Comparison of ENCODE assay signal across 10 cellular contexts in the genomic region with DNA sequence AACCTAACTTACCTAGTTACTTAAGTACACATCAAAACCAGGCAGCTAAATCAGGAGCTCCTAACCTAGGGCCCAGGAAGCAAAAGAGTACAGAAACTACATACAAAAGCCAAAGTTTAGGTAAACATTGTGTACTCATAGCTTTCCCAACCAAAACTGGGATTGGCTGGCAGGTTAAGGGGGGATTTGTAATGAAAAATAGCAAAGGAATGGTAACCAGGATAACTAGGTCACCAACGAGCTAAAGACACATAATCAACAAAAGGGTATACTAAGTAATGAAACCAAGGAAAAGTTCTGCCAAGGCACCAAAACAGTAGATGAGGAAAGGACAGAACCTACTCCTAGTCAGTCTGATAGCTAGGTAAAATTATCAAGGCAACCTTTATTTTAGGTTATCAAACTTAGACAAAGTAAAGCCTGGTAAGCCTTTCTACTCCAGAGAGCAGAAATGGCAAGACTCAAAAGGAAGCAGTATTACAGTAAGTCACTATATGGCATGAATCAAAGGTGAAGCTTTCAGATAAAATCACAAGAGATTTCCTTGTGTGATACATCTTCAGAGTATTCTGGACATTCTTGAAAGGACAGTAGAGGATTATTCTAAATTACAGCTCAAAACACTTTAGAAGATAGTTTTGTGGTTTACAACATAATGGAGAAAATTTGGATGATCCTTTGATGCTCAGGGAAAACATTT. TPM values are rescaled to one million over a fixed set of nuclear protein-coding genes. Genes with fewer than 3 reads are reported as not detected.
DNase-seq lines count a peak whose midpoint lies in the region; ATAC-seq, FAIRE-seq and TF ChIP-seq lines count a peak whose summit lies in the region.
"Had no signal": no experiment of that assay in that cellular context is flagged by ENCODE, and none has a peak within 500 bp of the region (broad histone marks: within the 10 kb centered on the region; RNA-seq: fewer than 3 reads in every experiment).

No MANE protein-coding gene starts in this region.

- no peak for TF ChIP-seq POLR2A in breast epithelium (IDR thresholded peaks at IDR 0.05)

- H3K4me1 Mint-ChIP-seq in MCF 10A (ENCODE audit: insufficient read depth, unreplicated experiment) (peaks cover 81% of the 10 kb centered on the region), astrocyte (ENCODE audit: low read depth, unreplicated experiment) (peaks cover 72% of the 10 kb centered on the region), memory B cell (peaks cover 58% of the 10 kb centered on the region), type B pancreatic cell (ENCODE audit: unreplicated experiment) (peaks cover 69% of the 10 kb centered on the region)

- DNase-seq in MCF 10A (ENCODE audit: unreplicated experiment) = no peak
- DNase-seq in breast epithelium (ENCODE audit: low spot score in 2 of 2) = no peak
- no peak for DNase-seq in astrocyte (ENCODE audit: low read depth)
- no peak for DNase-seq in memory B cell (ENCODE audit: low spot score in 2 of 2)
- DNase-seq in type B pancreatic cell (ENCODE audit: extremely low spot score, unreplicated experiment) = no peak
- DNase-seq in germinal center (ENCODE audit: low spot score) = no peak
- no peak for DNase-seq in epidermal melanocyte (ENCODE audit: insufficient read length, low spot score)
- DNase-seq in NCI-H2171 treated with DMSO at 0.1 percent for 48 hours (lab: John Stamatoyannopoulos, UW) = no peak
- DNase-seq: activated CD8-positive, alpha-beta memory T cell treated with anti-CD3 and anti-CD28 coated beads, Interleukin-2, amount 50 U/mL, for 48 hours had no signal

- TF ChIP-seq CTCF in MCF 10A (IDR thresholded peaks at IDR 0.05; ENCODE audit: unreplicated experiment) = no peak
- TF ChIP-seq CTCF in breast epithelium (IDR thresholded peaks at IDR 0.05) = no peak
- no peak for TF ChIP-seq CTCF in astrocyte (IDR thresholded peaks at IDR 0.05; ENCODE audit: insufficient read depth, low read depth, low read length)
- no peak for TF ChIP-seq CTCF in type B pancreatic cell (conservative IDR thresholded peaks at IDR 0.05)

- POLR2A ChIA-PET in MCF 10A (lab: Yijun Ruan, JAX) = interaction anchor here (0.6 to 11.9 kb wide), 11 partner anchors 8 to 856 kb away, joined by 3 to 121 read pairs (median 4); a partner anchor contains a TSS

- H2AFZ ChIP-seq in astrocyte (ENCODE audit: low read depth, low read length) = no peak overlapping the region

- H3K9me3 ChIP-seq in breast epithelium = no peaks in the 10 kb centered on the region
- no peaks in the 10 kb centered on the region for H3K9me3 ChIP-seq in astrocyte (ENCODE audit: insufficient read depth, low read depth, low read length)

- peaks cover 11% of the 10 kb centered on the region for H3K36me3 ChIP-seq in breast epithelium
- peaks cover 55% of the 10 kb centered on the region for H3K36me3 ChIP-seq in astrocyte (ENCODE audit: insufficient read depth, low read length)

- CTCF ChIA-PET in MCF 10A (lab: Yijun Ruan, JAX) = interaction anchor here (0.6 to 5.1 kb wide), 7 partner anchors 9 to 613 kb away, joined by 3 to 28 read pairs (median 5); no protein-coding TSS in a partner anchor

- no peak for FAIRE-seq in astrocyte (lab: Jason Lieb, UNC)

- intact Hi-C loops in MCF 10A (cut with micrococcal nuclease) = no loop called here
- intact Hi-C loops in breast epithelium (cut with DNase I; ENCODE audit: low total_unique reads) = no loop called here

- ATAC-seq in memory B cell (ENCODE audit: low read depth) = no peak

- H3K4me3 ChIP-seq in breast epithelium (peak overlapping the region in 1 of 3 donors; percentile 41), astrocyte (ENCODE audit: insufficient read depth, low read depth, low read length) (no peak overlapping the region)

- H3K27me3 ChIP-seq in breast epithelium (no peaks in the 10 kb centered on the region), astrocyte (ENCODE audit: insufficient read depth, low read length) (no peaks in the 10 kb centered on the region)

- no TSS peak for BruUV-seq in MCF 10A (replicated peaks; lab: Mats Ljungman, UMichigan)

- H3K79me2 ChIP-seq in astrocyte (ENCODE audit: insufficient read depth, low read length) = peaks cover 100% of the 10 kb centered on the region

- H3K9me3 Mint-ChIP-seq in MCF 10A (ENCODE audit: unreplicated experiment) (no peaks in the 10 kb centered on the region), astrocyte (ENCODE audit: unreplicated experiment) (no peaks in the 10 kb centered on the region), memory B cell (no peaks in the 10 kb centered on the region), type B pancreatic cell (no peaks in the 10 kb centered on the region)

- H3K4me3 Mint-ChIP-seq in MCF 10A (ENCODE audit: unreplicated experiment) (peak overlapping the region; percentile 98), astrocyte (ENCODE audit: unreplicated experiment) (peak overlapping the region; percentile 43), memory B cell (peak overlapping the region; percentile 73), type B pancreatic cell (peak overlapping the region; percentile 64)

- no peaks in the 10 kb centered on the region for H3K27me3 Mint-ChIP-seq in MCF 10A (ENCODE audit: insufficient read depth, unreplicated experiment)
- no peaks in the 10 kb centered on the region for H3K27me3 Mint-ChIP-seq in astrocyte (ENCODE audit: low read depth, unreplicated experiment)
- H3K27me3 Mint-ChIP-seq in memory B cell = no peaks in the 10 kb centered on the region
- H3K27me3 Mint-ChIP-seq in type B pancreatic cell = no peaks in the 10 kb centered on the region

- H3K9ac ChIP-seq in astrocyte (ENCODE audit: low read length) = peak overlapping the region; percentile 7

- H3K4me1 ChIP-seq in breast epithelium (peaks cover 6 to 25% of the 10 kb centered on the region in 2 donors), astrocyte (ENCODE audit: insufficient read depth, low read length) (peaks cover 59% of the 10 kb centered on the region)

- H3K27ac ChIP-seq in breast epithelium = peak overlapping the region in 1 of 2 donors; percentile 56
- no peak overlapping the region for H3K27ac ChIP-seq in astrocyte (ENCODE audit: low read depth, low read length)
- H3K27ac ChIP-seq: C4-2B had no signal

- peaks cover 100% of the 10 kb centered on the region for H4K20me1 ChIP-seq in astrocyte (ENCODE audit: insufficient read depth, low read length)

- peaks cover 93% of the 10 kb centered on the region for H3K36me3 Mint-ChIP-seq in MCF 10A (ENCODE audit: insufficient read depth, unreplicated experiment)
- H3K36me3 Mint-ChIP-seq in astrocyte (ENCODE audit: low read depth, unreplicated experiment) = peaks cover 18% of the 10 kb centered on the region
- H3K36me3 Mint-ChIP-seq in memory B cell = peaks cover 38% of the 10 kb centered on the region
- peaks cover 50% of the 10 kb centered on the region for H3K36me3 Mint-ChIP-seq in type B pancreatic cell

- H3K4me2 ChIP-seq in astrocyte (ENCODE audit: low read length) = peak overlapping the region; percentile 91

- H3K27ac Mint-ChIP-seq in MCF 10A (ENCODE audit: low read depth, unreplicated experiment) (peak overlapping the region; percentile 21), astrocyte (ENCODE audit: unreplicated experiment) (no peak overlapping the region), memory B cell (peak overlapping the region; percentile 46), type B pancreatic cell (peak overlapping the region; percentile 81)

RNA-seq across cellular contexts. Expression of a gene that starts 10.2 kb away (rescaled TPM):
- total RNA-seq in MCF 10A (2022) (212 and 246 TPM in 2 replicates), breast epithelium (100 to 1,000 TPM; 163 to 278 (median 179) TPM), astrocyte (112 and 120 TPM in 2 replicates), type B pancreatic cell (ENCODE audit: low replicate concordance) (136 and 205 TPM in 2 replicates)

Comparison
In these comparisons a context has a peak if more than half of its experiments do, and no peak if none do; other contexts are left out.
1. H3K4me3 Mint-ChIP-seq: peak in every context shown above with its lines; median percentile 98 in MCF 10A; 73 in memory B cell; 64 in type B pancreatic cell; 43 in astrocyte.